8 cellular contexts compared by ENCODE assay signal in genomic region chr3:44509393-44509921, GRCh38. TPM values are rescaled to one million over a fixed set of nuclear protein-coding genes. Genes with fewer than 3 reads are reported as not detected.
DNase-seq lines count a peak whose midpoint lies in the region; ATAC-seq and TF ChIP-seq lines count a peak whose summit lies in the region.

No MANE protein-coding gene starts in this region.

- peaks cover 14% of the 10 kb centered on the region for H3K36me3 Mint-ChIP-seq in osteocyte (ENCODE audit: unreplicated experiment)

- peak; percentile 9 for DNase-seq in stimulated activated CD4-positive, alpha-beta T cell treated with anti-CD3 and anti-CD28 coated beads, Interleukin-15, amount 100 ng/mL, for 24 hours
- no peak for DNase-seq in stimulated activated CD4-positive, alpha-beta T cell treated with anti-CD3 and anti-CD28 coated beads, Interleukin-1b, Interleukin-23, amount 100 ng/mL, for 48 hours
- peak; percentile 17 for DNase-seq in fibroblast of mammary gland (ENCODE audit: low read depth)
- no peak for DNase-seq in osteocyte (ENCODE audit: extremely low spot score, unreplicated experiment)
- no peak for DNase-seq in cerebellum (ENCODE audit: low spot score)
- no peak for DNase-seq in NCI-H69 (lab: John Stamatoyannopoulos, UW)
- no peak for DNase-seq in NCI-H526 treated with DMSO at 0.1 percent for 48 hours (lab: John Stamatoyannopoulos, UW)

- H3K4me3 Mint-ChIP-seq in osteocyte (ENCODE audit: unreplicated experiment), result peak overlapping the region; percentile 94

- no peak for TF ChIP-seq CTCF in fibroblast of mammary gland (conservative IDR thresholded peaks at IDR 0.05; ENCODE audit: control insufficient read depth, insufficient read depth, low read depth, low read length)
- no peak for TF ChIP-seq CTCF in osteocyte (IDR thresholded peaks at IDR 0.05)

- H3K4me3 ChIP-seq in fibroblast of mammary gland (ENCODE audit: control insufficient read depth, low read depth, low read length), result peak overlapping the region; percentile 69

- H3K4me1 Mint-ChIP-seq in osteocyte (ENCODE audit: unreplicated experiment), result peaks cover 31% of the 10 kb centered on the region

- peaks cover 9% of the 10 kb centered on the region for H3K9me3 Mint-ChIP-seq in osteocyte (ENCODE audit: unreplicated experiment)

- peak; percentile 24 for ATAC-seq in SK-N-SH treated with all-trans-retinoic acid at 6 μM for 48 hours

- peak overlapping the region; percentile 8 for H3K27ac Mint-ChIP-seq in osteocyte (ENCODE audit: unreplicated experiment)

- no peaks in the 10 kb centered on the region for H3K27me3 Mint-ChIP-seq in osteocyte (ENCODE audit: unreplicated experiment)

TF ChIP-seq in SK-N-SH treated with all-trans-retinoic acid at 6 μM for 48 hours, 23 proteins besides CTCF, POLR2A, EP300 and RAD21:
- TF ChIP-seq ZNF70 (CRISPR knock-in tag; IDR thresholded peaks at IDR 0.05), result no peak
- TF ChIP-seq ZFP30 (CRISPR knock-in tag; IDR thresholded peaks at IDR 0.05), result no peak
- no peak for TF ChIP-seq GLIS3 (CRISPR knock-in tag; IDR thresholded peaks at IDR 0.05)
- no peak for TF ChIP-seq ARNTL (CRISPR knock-in tag; IDR thresholded peaks at IDR 0.05; ENCODE audit: borderline replicate concordance, low read depth)
- TF ChIP-seq TCF4 (CRISPR knock-in tag; IDR thresholded peaks at IDR 0.05; ENCODE audit: borderline replicate concordance), result no peak
- no peak for TF ChIP-seq ZNF8 (CRISPR knock-in tag; IDR thresholded peaks at IDR 0.05)
- TF ChIP-seq, protein P1, sequence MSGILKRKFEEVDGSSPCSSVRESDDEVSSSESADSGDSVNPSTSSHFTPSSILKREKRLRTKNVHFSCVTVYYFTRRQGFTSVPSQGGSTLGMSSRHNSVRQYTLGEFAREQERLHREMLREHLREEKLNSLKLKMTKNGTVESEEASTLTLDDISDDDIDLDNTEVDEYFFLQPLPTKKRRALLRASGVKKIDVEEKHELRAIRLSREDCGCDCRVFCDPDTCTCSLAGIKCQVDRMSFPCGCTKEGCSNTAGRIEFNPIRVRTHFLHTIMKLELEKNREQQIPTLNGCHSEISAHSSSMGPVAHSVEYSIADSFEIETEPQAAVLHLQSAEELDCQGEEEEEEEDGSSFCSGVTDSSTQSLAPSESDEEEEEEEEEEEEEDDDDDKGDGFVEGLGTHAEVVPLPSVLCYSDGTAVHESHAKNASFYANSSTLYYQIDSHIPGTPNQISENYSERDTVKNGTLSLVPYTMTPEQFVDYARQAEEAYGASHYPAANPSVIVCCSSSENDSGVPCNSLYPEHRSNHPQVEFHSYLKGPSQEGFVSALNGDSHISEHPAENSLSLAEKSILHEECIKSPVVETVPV (CRISPR knock-in tag; IDR thresholded peaks at IDR 0.05), result no peak
- TF ChIP-seq ISL1 (CRISPR knock-in tag; IDR thresholded peaks at IDR 0.05), result no peak
- TF ChIP-seq CSDC2 (CRISPR knock-in tag; IDR thresholded peaks at IDR 0.05), result no peak
- no peak for TF ChIP-seq ZFP3 (CRISPR knock-in tag; IDR thresholded peaks at IDR 0.05)
- no peak for TF ChIP-seq PATZ1 (CRISPR knock-in tag; IDR thresholded peaks at IDR 0.05; ENCODE audit: borderline replicate concordance)
- TF ChIP-seq PPARA (CRISPR knock-in tag; IDR thresholded peaks at IDR 0.05; ENCODE audit: borderline replicate concordance), result no peak
- TF ChIP-seq SNAI2 (CRISPR knock-in tag; IDR thresholded peaks at IDR 0.05), result no peak
- TF ChIP-seq ZNF565 (CRISPR knock-in tag; conservative IDR thresholded peaks at IDR 0.05; ENCODE audit: low read depth), result no peak
- TF ChIP-seq TOX (CRISPR knock-in tag; IDR thresholded peaks at IDR 0.05; ENCODE audit: borderline replicate concordance), result no peak
TF ChIP-seq in SK-N-SH treated with all-trans-retinoic acid at 6 μM for 48 hours: peak in this region for 0.

RNA-seq across cellular contexts. Expression of gene ZNF445, which starts 32.0 kb away (rescaled TPM):
- total RNA-seq in osteocyte, result 26.1 and 28.2 TPM in 2 replicates
- total RNA-seq in cerebellum, result 35.2 TPM

RNA-seq across cellular contexts. Expression of gene ZKSCAN7, which starts 45.5 kb away (rescaled TPM):
- 7.4 TPM in 2 replicates for total RNA-seq in osteocyte
- total RNA-seq in cerebellum, result 27.1 TPM

Comparison
In these comparisons a context has a peak if more than half of its experiments do, and no peak if none do; other contexts are left out.
1. DNase-seq: peak in stimulated activated CD4-positive, alpha-beta T cell treated with anti-CD3 and anti-CD28 coated beads, Interleukin-15, amount 100 ng/mL, for 24 hours (single experiment) and fibroblast of mammary gland (single experiment); none in stimulated activated CD4-positive, alpha-beta T cell treated with anti-CD3 and anti-CD28 coated beads, Interleukin-1b, Interleukin-23, amount 100 ng/mL, for 48 hours (single experiment), osteocyte (single experiment), cerebellum (single experiment), NCI-H69 (single experiment) and NCI-H526 treated with DMSO at 0.1 percent for 48 hours (single experiment).